Comparison of ENCODE assay signal across 8 cellular contexts in genomic region chr6:52399511-52400315, GRCh38. TPM values are rescaled to one million over a fixed set of nuclear protein-coding genes. Genes with fewer than 3 reads are reported as not detected.
A peak's percentile ranks its signal among the peaks of the same experiment; 100 is the strongest.
DNase-seq lines count a peak whose midpoint lies in the region; ATAC-seq and TF ChIP-seq lines count a peak whose summit lies in the region.

No MANE protein-coding gene starts in this region.

- H3K36me3 ChIP-seq in GM23248 (ENCODE audit: low read depth): no peaks in the 10 kb centered on the region

- 26 to 29% methylated on average over 3 of the region's 3 CpGs for WGBS in GM23248 (ENCODE audit: low coverage in 1 of 2, low lambda C conversion rate in 2 of 2, missing lambda C conversion rate in 2 of 2), 2 experiments

- H3F3A ChIP-seq in GM23248 (ENCODE audit: insufficient read depth): peaks cover 7% of the 10 kb centered on the region

- H4K20me1 ChIP-seq in GM23248 (ENCODE audit: insufficient read depth): no peaks in the 10 kb centered on the region

- CTCF ChIA-PET in WTC11 (lab: Charles Lee): interaction anchor here (0.6 to 3.1 kb wide), 21 partner anchors 10 to 264 kb away, joined by 3 to 30 read pairs (median 4); partner anchors contain the start of genes MCM3 and PAQR8

- H3K27ac Mint-ChIP-seq in WTC11: peak overlapping the region; percentile 55; the same call in 1 of the 2 replicates
- peak overlapping the region; percentile 93 to 100 (median 96) for H3K27ac Mint-ChIP-seq in naive thymus-derived CD8-positive, alpha-beta T cell

- TF ChIP-seq CTCF in WTC11 (IDR thresholded peaks at IDR 0.05) (peak; percentile 55), epithelial cell of proximal tubule (conservative IDR thresholded peaks at IDR 0.05; ENCODE audit: low read depth, low read length) (peak; percentile 90)

- H3K4me2 ChIP-seq in GM23248 (ENCODE audit: unreplicated experiment): peak overlapping the region; percentile 14

- no peaks in the 10 kb centered on the region for H3K9me2 ChIP-seq in GM23248 (ENCODE audit: insufficient read depth)

- no peaks in the 10 kb centered on the region for H3K9me3 ChIP-seq in GM23248 (ENCODE audit: low read depth)

- H3K27ac ChIP-seq in GM23248: no peak overlapping the region

- no peaks in the 10 kb centered on the region for H3K27me3 Mint-ChIP-seq in WTC11 (ENCODE audit: low read depth)
- H3K27me3 Mint-ChIP-seq in naive thymus-derived CD8-positive, alpha-beta T cell: no peaks in the 10 kb centered on the region

- H2AFZ ChIP-seq in GM23248: peak overlapping the region; percentile 40; the same call in 1 of the 2 replicates

- H3K9me3 Mint-ChIP-seq in WTC11: no peaks in the 10 kb centered on the region
- peaks cover 0 to 22% (median 0%) of the 10 kb centered on the region in 9 donors for H3K9me3 Mint-ChIP-seq in naive thymus-derived CD8-positive, alpha-beta T cell

- DNase-seq in DMS153 treated with DMSO at 0.1 percent for 48 hours (lab: John Stamatoyannopoulos, UW; ENCODE audit: unreplicated experiment): peak; percentile 56
- no peak for DNase-seq in DMS153 (lab: John Stamatoyannopoulos, UW)
- DNase-seq in GM23248: peak; percentile 83
- peak; percentile 12 for DNase-seq in NCI-H2029 (lab: John Stamatoyannopoulos, UW)
- peak; percentile 40 for DNase-seq in WTC11 (ENCODE audit: low spot score)
- DNase-seq in epithelial cell of proximal tubule (ENCODE audit: low read depth): no peak
- peak in 5 of 10 donors; percentile 39 to 64 (median 54) for DNase-seq in naive thymus-derived CD8-positive, alpha-beta T cell

- H3K9ac ChIP-seq in GM23248: no peak overlapping the region

- peaks cover 7% of the 10 kb centered on the region for H3K4me1 ChIP-seq in GM23248 (ENCODE audit: insufficient read depth)

- ATAC-seq in WTC11 (peak; percentile 88), HG03095 (IDR thresholded peaks at IDR 0.05; ENCODE audit: unreplicated experiment) (no peak)
- peak; percentile 24 to 27 for ATAC-seq in naive thymus-derived CD8-positive, alpha-beta T cell

- POLR2A ChIA-PET in WTC11 (lab: Charles Lee): interaction anchor here (1.0 to 1.1 kb wide), 2 partner anchors 115 to 117 kb away, joined by 5 to 6 read pairs; partner anchors contain the start of gene MCM3
- POLR2A ChIA-PET in naive thymus-derived CD8-positive, alpha-beta T cell (lab: Charles Lee): interaction anchor here (0.7 to 8.4 kb wide), 11 partner anchors 11 to 113 kb away, joined by 3 to 108 read pairs (median 4); partner anchors contain the start of genes EFHC1, MCM3 and PAQR8

- H3K27me3 ChIP-seq in GM23248 (replicated peaks; ENCODE audit: insufficient read depth): no peaks in the 10 kb centered on the region

- peaks cover 6% of the 10 kb centered on the region; the same call in 1 of the 2 replicates for H3K36me3 Mint-ChIP-seq in WTC11
- peaks cover 14 to 24% (median 17%) of the 10 kb centered on the region in 3 donors for H3K36me3 Mint-ChIP-seq in naive thymus-derived CD8-positive, alpha-beta T cell

- no peaks in the 10 kb centered on the region for H3K79me2 ChIP-seq in GM23248 (ENCODE audit: insufficient read depth)

- peaks cover 27% of the 10 kb centered on the region for H3K4me1 Mint-ChIP-seq in WTC11
- peaks cover 49 to 86% (median 72%) of the 10 kb centered on the region in 4 donors for H3K4me1 Mint-ChIP-seq in naive thymus-derived CD8-positive, alpha-beta T cell

- H3K4me3 Mint-ChIP-seq in WTC11: no peak overlapping the region
- H3K4me3 Mint-ChIP-seq in naive thymus-derived CD8-positive, alpha-beta T cell: peak overlapping the region; percentile 42 to 83 (median 68)

- H3K4me3 ChIP-seq in GM23248: no peak overlapping the region
- H3K4me3 ChIP-seq in epithelial cell of proximal tubule (ENCODE audit: low read depth, low read length): no peak overlapping the region

- in situ Hi-C loops in GM23248 (cut with MboI): loop anchor here (5.0 kb wide), 1 partner anchor 107 kb away; no protein-coding TSS in a partner anchor

TF ChIP-seq in WTC11, 78 proteins besides CTCF, POLR2A, EP300 and RAD21 (continues in another document):
- TF ChIP-seq ZNF423 (CRISPR knock-in tag; IDR thresholded peaks at IDR 0.05) (no peak), ZNF138 (CRISPR knock-in tag; conservative IDR thresholded peaks at IDR 0.05) (no peak), KAT7 (CRISPR knock-in tag; IDR thresholded peaks at IDR 0.05; ENCODE audit: borderline replicate concordance) (no peak), IRF1 (CRISPR knock-in tag; IDR thresholded peaks at IDR 0.05) (no peak), MAX (CRISPR knock-in tag; IDR thresholded peaks at IDR 0.05) (no peak), JAZF1 (CRISPR knock-in tag; IDR thresholded peaks at IDR 0.05) (no peak), RORB (CRISPR knock-in tag; IDR thresholded peaks at IDR 0.05) (no peak), TCF7 (CRISPR knock-in tag; IDR thresholded peaks at IDR 0.05; ENCODE audit: low read depth) (no peak), ERG (CRISPR knock-in tag; IDR thresholded peaks at IDR 0.05) (no peak), GRHL2 (CRISPR knock-in tag; IDR thresholded peaks at IDR 0.05; ENCODE audit: insufficient replicate concordance, severe bottlenecking) (no peak), TEAD4 (CRISPR knock-in tag; IDR thresholded peaks at IDR 0.05) (no peak), PREB (CRISPR knock-in tag; IDR thresholded peaks at IDR 0.05; ENCODE audit: borderline replicate concordance) (no peak), ATF6 (CRISPR knock-in tag; IDR thresholded peaks at IDR 0.05) (no peak), ESRRA (CRISPR knock-in tag; IDR thresholded peaks at IDR 0.05; ENCODE audit: borderline replicate concordance) (no peak)

RNA-seq across cellular contexts. Expression of gene EFHC1, which starts 20.4 kb away (rescaled TPM):
- 21.6 and 36.1 TPM in 2 replicates for total RNA-seq in GM23248 (2014; rRNA removed; shearing (Covaris generic))
- 25.0 and 29.7 TPM in 2 replicates for polyA plus RNA-seq in GM23248 (2016; fragmentation: Nextera tagmentation; extraction: Ambion mirVana)
- total RNA-seq in WTC11 (2021) (13.4 to 19.2 TPM (median 15.5 TPM) in 3 replicates), epithelial cell of proximal tubule (18.1 and 20.2 TPM in 2 replicates)
- 10 to 100 TPM; 13.0 to 15.5 TPM for total RNA-seq in naive thymus-derived CD8-positive, alpha-beta T cell
- 1 to 10 TPM; 2.5 to 5.1 (median 2.9) TPM for polyA plus RNA-seq in naive thymus-derived CD8-positive, alpha-beta T cell

RNA-seq across cellular contexts. Expression of gene PAQR8, which starts 37.8 kb away (rescaled TPM):
- total RNA-seq in GM23248 (2014; rRNA removed; shearing (Covaris generic)): 1.5 and 3.4 TPM in 2 replicates
- polyA plus RNA-seq in GM23248 (2016; fragmentation: Nextera tagmentation; extraction: Ambion mirVana): 1.8 and 2.5 TPM in 2 replicates
- total RNA-seq in WTC11 (2021) (11.1 to 12.5 TPM (median 11.7 TPM) in 3 replicates), epithelial cell of proximal tubule (6.7 and 8.2 TPM in 2 replicates)
- 10 to 100 TPM; 28.9 to 31.7 TPM for total RNA-seq in naive thymus-derived CD8-positive, alpha-beta T cell
- 10 to 100 TPM; 14.3 to 35.0 (median 30.6) TPM for polyA plus RNA-seq in naive thymus-derived CD8-positive, alpha-beta T cell

Comparison
In these comparisons a context has a peak if more than half of its experiments do, and no peak if none do; other contexts are left out.
1. DNase-seq: peak in DMS153 treated with DMSO at 0.1 percent for 48 hours (single experiment), GM23248 (single experiment), NCI-H2029 (single experiment) and WTC11 (single experiment); none in DMS153 (single experiment) and epithelial cell of proximal tubule (single experiment).